ENCODE assay signal across 13 cellular contexts in the genomic region with DNA sequence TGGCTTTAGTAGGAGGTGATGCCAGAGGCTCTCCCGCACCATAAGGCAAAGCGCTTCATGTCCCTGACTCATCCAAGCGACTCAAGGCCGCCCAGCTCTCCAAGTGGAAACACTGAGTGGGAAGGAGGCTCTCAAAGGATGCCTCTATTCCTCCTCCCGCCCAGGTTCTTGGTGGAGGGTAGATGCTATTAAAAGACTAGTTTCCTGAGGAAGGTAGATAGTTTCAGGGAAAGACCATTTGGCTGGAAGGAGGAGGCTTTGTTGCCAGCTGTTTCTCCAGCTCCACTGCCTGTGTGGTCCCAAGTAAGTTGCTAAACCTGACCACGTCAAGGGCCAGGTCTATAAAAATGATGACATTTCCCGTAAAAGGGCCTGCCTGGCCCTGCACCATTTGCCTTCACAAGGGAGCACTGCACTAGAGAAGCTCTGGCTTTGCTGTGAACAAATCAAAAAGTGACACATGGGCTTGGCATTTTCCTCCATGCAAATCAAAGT. TPM values are rescaled to one million over a fixed set of nuclear protein-coding genes. Genes with fewer than 3 reads are reported as not detected.
A peak's percentile ranks its signal among the peaks of the same experiment; 100 is the strongest.
DNase-seq lines count a peak whose midpoint lies in the region; ATAC-seq and TF ChIP-seq lines count a peak whose summit lies in the region.
"Had no signal": no experiment of that assay in that cellular context is flagged by ENCODE, and none has a peak within 500 bp of the region (broad histone marks: within the 10 kb centered on the region; RNA-seq: fewer than 3 reads in every experiment).

No MANE protein-coding gene starts in this region.

- H3K79me2 ChIP-seq in PC-3 (ENCODE audit: low read length): peaks cover 3% of the 10 kb centered on the region; the same call in 1 of the 2 replicates

- H3K27me3 ChIP-seq in PC-3 (ENCODE audit: low read length): no peaks in the 10 kb centered on the region
- H3K27me3 ChIP-seq: Peyer's patch had no signal

- peak overlapping the region; percentile 28 for H3K27ac ChIP-seq in PC-3 (ENCODE audit: low read length)
- H3K27ac ChIP-seq: Peyer's patch had no signal

- no peaks in the 10 kb centered on the region for H3F3A ChIP-seq in PC-3 (ENCODE audit: low read length, unreplicated experiment)

- H3K4me1 ChIP-seq in PC-3 (ENCODE audit: insufficient read depth, low read length): peaks cover 21% of the 10 kb centered on the region
- H3K4me1 ChIP-seq: Peyer's patch had no signal

- ATAC-seq in PC-3: peak; percentile 82
- no peak for ATAC-seq in HG02840 (IDR thresholded peaks at IDR 0.05; ENCODE audit: low FRiP score, unreplicated experiment)

- H3K36me3 ChIP-seq in PC-3 (ENCODE audit: low read depth, low read length): no peaks in the 10 kb centered on the region
- H3K36me3 ChIP-seq: Peyer's patch had no signal

- POLR2A ChIA-PET in PC-3 (lab: Charles Lee; ENCODE audit: unreplicated experiment): interaction anchor here (0.6 kb wide), 1 partner anchor 49 kb away, joined by 3 read pairs; no protein-coding TSS in a partner anchor

- H4K20me1 ChIP-seq in PC-3 (ENCODE audit: low read length): peaks cover 4% of the 10 kb centered on the region; the same call in 1 of the 2 replicates

- CTCF ChIA-PET in PC-3 (lab: Charles Lee): interaction anchor here (0.9 kb wide), 1 partner anchor 12 kb away, joined by 3 read pairs; no protein-coding TSS in a partner anchor

- DNase-seq in GM04504 (ENCODE audit: low read depth) (peak; percentile 12), PC-3 (peak; percentile 69), fibroblast of mammary gland (ENCODE audit: low read depth) (peak; percentile 74), posterior cingulate gyrus (peak in 7 of 10 donors; percentile 9 to 86 (median 27)), NOMO-1 treated with DMSO at 0.1 percent for 48 hours (lab: John Stamatoyannopoulos, UW; ENCODE audit: unreplicated experiment) (no peak), NCI-H446 treated with DMSO at 0.1 percent for 48 hours (lab: John Stamatoyannopoulos, UW) (no peak)
- no peak for DNase-seq in stimulated activated CD8-positive, alpha-beta memory T cell treated with anti-CD3 and anti-CD28 coated beads, Interleukin-4, amount 100 ng/mL, for 48 hours
- DNase-seq: activated naive CD8-positive, alpha-beta T cell treated with anti-CD3 and anti-CD28 coated beads, Interleukin-2, amount 10 ng/mL, durations not matched to agents 7 days and 5 days; CD8-positive, alpha-beta memory T cell; H7; NCI-H2081; Peyer's patch had no signal

- no peaks in the 10 kb centered on the region for H3K9me2 ChIP-seq in PC-3 (replicated peaks; ENCODE audit: low read length)

- intact Hi-C loops in PC-3 (cut with micrococcal nuclease) (loop anchor here (2.0 to 10.0 kb wide), 5 partner anchors 35 to 592 kb away; no protein-coding TSS in a partner anchor), posterior cingulate gyrus (cut with DNase I) (loop anchor here (2.0 kb wide), 2 partner anchors 592 to 600 kb away; no protein-coding TSS in a partner anchor)

- H3K4me2 ChIP-seq in PC-3 (ENCODE audit: low read length): no peak overlapping the region

- TF ChIP-seq CTCF in PC-3 (conservative IDR thresholded peaks at IDR 0.05; ENCODE audit: low read depth, low read length): no peak
- TF ChIP-seq CTCF in fibroblast of mammary gland (conservative IDR thresholded peaks at IDR 0.05; ENCODE audit: control insufficient read depth, insufficient read depth, low read depth, low read length): no peak

- H3K9me3 ChIP-seq in PC-3 (ENCODE audit: low read length): no peaks in the 10 kb centered on the region
- H3K9me3 ChIP-seq: Peyer's patch had no signal

- no peak overlapping the region for H2AFZ ChIP-seq in PC-3 (ENCODE audit: low read length)

- BruUV-seq in PC-3 (replicated peaks; lab: Mats Ljungman, UMichigan): no TSS peak

- no peak overlapping the region for H3K9ac ChIP-seq in PC-3 (ENCODE audit: low read length)

- H3K4me3 ChIP-seq in PC-3 (ENCODE audit: low read length) (no peak overlapping the region), fibroblast of mammary gland (ENCODE audit: control insufficient read depth, low read depth, low read length) (no peak overlapping the region)
- H3K4me3 ChIP-seq: Peyer's patch had no signal

RNA-seq across cellular contexts. Expression of a gene that starts 48.2 kb away (rescaled TPM):
- 18.3 and 21.0 TPM in 2 replicates for total RNA-seq in PC-3 (2014; rRNA removed)

Comparison
In these comparisons a context has a peak if more than half of its experiments do, and no peak if none do; other contexts are left out.
1. DNase-seq: peak in GM04504 (single experiment), PC-3 (single experiment), fibroblast of mammary gland (single experiment) and posterior cingulate gyrus (7 of 10); none in NOMO-1 treated with DMSO at 0.1 percent for 48 hours (single experiment), NCI-H446 treated with DMSO at 0.1 percent for 48 hours (single experiment) and stimulated activated CD8-positive, alpha-beta memory T cell treated with anti-CD3 and anti-CD28 coated beads, Interleukin-4, amount 100 ng/mL, for 48 hours (single experiment).